ENCODE assay signal across 8 cellular contexts in genomic region chr6:70413114-70413828, GRCh38. TPM values are rescaled to one million over a fixed set of nuclear protein-coding genes. Genes with fewer than 3 reads are reported as not detected.
DNase-seq lines count a peak whose midpoint lies in the region; ATAC-seq and TF ChIP-seq lines count a peak whose summit lies in the region.

TSS of gene FAM135A (plus strand) at chr6:70413508. CDS start at chr6:70428343, 14,835 bp downstream.

- H3K9me3 ChIP-seq in fibroblast of lung (ENCODE audit: control insufficient read depth, insufficient read depth, low read depth, low read length), result no peaks in the 10 kb centered on the region
- H3K9me3 ChIP-seq in naive thymus-derived CD4-positive, alpha-beta T cell (ENCODE audit: control insufficient read depth in 2 of 3, low read length in 3 of 3), result no peaks in the 10 kb centered on the region

- peaks cover 10% of the 10 kb centered on the region for H3K79me2 ChIP-seq in KMS-11 (ENCODE audit: insufficient read depth, low read depth)
- H3K79me2 ChIP-seq in fibroblast of lung (ENCODE audit: control insufficient read depth, insufficient read depth, low read length), result no peaks in the 10 kb centered on the region

- peak within 1 kb of the TSS; percentile 96 for H3K27ac Mint-ChIP-seq in activated T-helper 17 cell treated with anti-CD3 and anti-CD28 coated beads, Interleukin-2, amount 50 U/mL, for 72 hours
- peak within 1 kb of the TSS; percentile 82 to 96 (median 92) for H3K27ac Mint-ChIP-seq in naive thymus-derived CD4-positive, alpha-beta T cell
- H3K27ac Mint-ChIP-seq in stimulated activated naive B cell treated with anti-CD40 and anti-IgM and Interleukin-4, amounts not matched to agents 10 μg/mL and 1 μg/mL and 100 μg/mL, for 72 hours, result peak within 1 kb of the TSS; percentile 92

- peaks cover 18% of the 10 kb centered on the region for H3K4me1 ChIP-seq in KMS-11 (ENCODE audit: low read depth, poor library complexity, severe bottlenecking)
- H3K4me1 ChIP-seq in fibroblast of lung (ENCODE audit: control insufficient read depth, extremely low read depth, insufficient read depth, low read length), result peaks cover 4% of the 10 kb centered on the region
- peaks cover 0 to 4% of the 10 kb centered on the region in 2 donors for H3K4me1 ChIP-seq in naive thymus-derived CD4-positive, alpha-beta T cell (ENCODE audit: control insufficient read depth in 2 of 2, insufficient read depth in 2 of 2, low read length in 2 of 2)

- TF ChIP-seq CTCF in KMS-11 (conservative IDR thresholded peaks at IDR 0.05; ENCODE audit: low read depth, low read length) (no peak), fibroblast of lung (conservative IDR thresholded peaks at IDR 0.05 in 1 of 2, IDR thresholded peaks at IDR 0.05 in 1 of 2; ENCODE audit: low read depth in 1 of 2, low read length in 2 of 2) (no peak)

- ATAC-seq in GM21737 (IDR thresholded peaks at IDR 0.05; ENCODE audit: unreplicated experiment), result peak; percentile 88
- ATAC-seq in activated T-helper 17 cell treated with anti-CD3 and anti-CD28 coated beads, Interleukin-2, amount 50 U/mL, for 72 hours (replicated peaks), result peak; percentile 95
- ATAC-seq in naive thymus-derived CD4-positive, alpha-beta T cell, result peak; percentile 98
- peak; percentile 91 to 96 for ATAC-seq in stimulated activated naive B cell treated with anti-CD40 and anti-IgM and Interleukin-4, amounts not matched to agents 10 μg/mL and 1 μg/mL and 100 μg/mL, for 72 hours (replicated peaks)

- peak within 1 kb of the TSS; percentile 93 for H3K4me2 ChIP-seq in KMS-11
- H3K4me2 ChIP-seq in fibroblast of lung (ENCODE audit: extremely low read depth, insufficient read depth, low read length), result peak within 1 kb of the TSS; percentile 99

- H3K4me1 Mint-ChIP-seq in activated T-helper 17 cell treated with anti-CD3 and anti-CD28 coated beads, Interleukin-2, amount 50 U/mL, for 72 hours, result peaks cover 14% of the 10 kb centered on the region
- peaks cover 7 to 27% (median 26%) of the 10 kb centered on the region in 7 donors for H3K4me1 Mint-ChIP-seq in naive thymus-derived CD4-positive, alpha-beta T cell
- peaks cover 11 to 28% of the 10 kb centered on the region in 2 donors for H3K4me1 Mint-ChIP-seq in stimulated activated naive B cell treated with anti-CD40 and anti-IgM and Interleukin-4, amounts not matched to agents 10 μg/mL and 1 μg/mL and 100 μg/mL, for 72 hours

- H3K4me3 ChIP-seq in KMS-11 (IDR thresholded peaks at IDR 0.05; ENCODE audit: insufficient read depth, low read depth, low read length) (no peak within 1 kb of the TSS), fibroblast of lung (replicated peaks in 1 of 4; ENCODE audit: control extremely low read depth in 1 of 4, insufficient read depth in 1 of 4, low read depth in 3 of 4, low read length in 4 of 4) (peak within 1 kb of the TSS; percentile 75 to 96 (median 93))
- peak within 1 kb of the TSS; percentile 79 for H3K4me3 ChIP-seq in naive thymus-derived CD4-positive, alpha-beta T cell (ENCODE audit: low read length)

- no peaks in the 10 kb centered on the region for H3K9me3 Mint-ChIP-seq in activated T-helper 17 cell treated with anti-CD3 and anti-CD28 coated beads, Interleukin-2, amount 50 U/mL, for 72 hours
- peaks cover 0 to 3% (median 0%) of the 10 kb centered on the region in 11 donors for H3K9me3 Mint-ChIP-seq in naive thymus-derived CD4-positive, alpha-beta T cell
- H3K9me3 Mint-ChIP-seq in stimulated activated naive B cell treated with anti-CD40 and anti-IgM and Interleukin-4, amounts not matched to agents 10 μg/mL and 1 μg/mL and 100 μg/mL, for 72 hours, result no peaks in the 10 kb centered on the region

- H3K4me3 Mint-ChIP-seq in activated T-helper 17 cell treated with anti-CD3 and anti-CD28 coated beads, Interleukin-2, amount 50 U/mL, for 72 hours, result peak within 1 kb of the TSS; percentile 91
- peak within 1 kb of the TSS; percentile 91 to 99 (median 94) for H3K4me3 Mint-ChIP-seq in naive thymus-derived CD4-positive, alpha-beta T cell
- H3K4me3 Mint-ChIP-seq in stimulated activated naive B cell treated with anti-CD40 and anti-IgM and Interleukin-4, amounts not matched to agents 10 μg/mL and 1 μg/mL and 100 μg/mL, for 72 hours, result peak within 1 kb of the TSS; percentile 86 to 92

- no peaks in the 10 kb centered on the region for H3K27me3 Mint-ChIP-seq in activated T-helper 17 cell treated with anti-CD3 and anti-CD28 coated beads, Interleukin-2, amount 50 U/mL, for 72 hours
- H3K27me3 Mint-ChIP-seq in naive thymus-derived CD4-positive, alpha-beta T cell, result peaks cover 0 to 18% (median 0%) of the 10 kb centered on the region in 5 donors
- no peaks in the 10 kb centered on the region for H3K27me3 Mint-ChIP-seq in stimulated activated naive B cell treated with anti-CD40 and anti-IgM and Interleukin-4, amounts not matched to agents 10 μg/mL and 1 μg/mL and 100 μg/mL, for 72 hours

- H3K9ac ChIP-seq in KMS-11 (peak within 1 kb of the TSS; percentile 70), fibroblast of lung (ENCODE audit: insufficient read depth, low read length) (peak within 1 kb of the TSS; percentile 76)

- H4K20me1 ChIP-seq in KMS-11 (ENCODE audit: insufficient read depth) (no peaks in the 10 kb centered on the region), fibroblast of lung (ENCODE audit: control insufficient read depth, extremely low read depth, insufficient read depth, low read length) (no peaks in the 10 kb centered on the region)

- peaks cover 16% of the 10 kb centered on the region for H3K36me3 Mint-ChIP-seq in activated T-helper 17 cell treated with anti-CD3 and anti-CD28 coated beads, Interleukin-2, amount 50 U/mL, for 72 hours (ENCODE audit: low read depth)
- peaks cover 0 to 8% (median 4%) of the 10 kb centered on the region in 5 donors for H3K36me3 Mint-ChIP-seq in naive thymus-derived CD4-positive, alpha-beta T cell
- peaks cover 3 to 9% of the 10 kb centered on the region in 2 donors for H3K36me3 Mint-ChIP-seq in stimulated activated naive B cell treated with anti-CD40 and anti-IgM and Interleukin-4, amounts not matched to agents 10 μg/mL and 1 μg/mL and 100 μg/mL, for 72 hours

- H3K27ac ChIP-seq in KMS-11 (peak within 1 kb of the TSS; percentile 59), fibroblast of lung (ENCODE audit: insufficient read depth, low read length) (peak within 1 kb of the TSS; percentile 85)
- peak within 1 kb of the TSS; percentile 69 for H3K27ac ChIP-seq in naive thymus-derived CD4-positive, alpha-beta T cell (ENCODE audit: low read depth, low read length)

- intact Hi-C loops in naive thymus-derived CD4-positive, alpha-beta T cell (cut with micrococcal nuclease), result loop anchor here (1.0 to 5.0 kb wide), 10 partner anchors 42 to 874 kb away; partner anchors contain the start of genes OGFRL1 (in 2 of the 2), SDHAF4 (in 2 of the 2), LMBRD1 (in 1 of the 2) and SMAP1 (in 1 of the 2)

- CTCF ChIA-PET in naive thymus-derived CD4-positive, alpha-beta T cell (lab: Charles Lee), result interaction anchor here (1.1 kb wide), 1 partner anchor 39 kb away, joined by 5 read pairs; no protein-coding TSS in a partner anchor

- POLR2A ChIA-PET in naive thymus-derived CD4-positive, alpha-beta T cell (lab: Charles Lee), result interaction anchor here (0.8 to 2.1 kb wide), 5 partner anchors 15 to 271 kb away, joined by 3 to 11 read pairs (median 5); partner anchors contain the start of genes SDHAF4 and SMAP1

- H3K27me3 ChIP-seq in KMS-11 (ENCODE audit: insufficient read depth, low read depth), result no peaks in the 10 kb centered on the region
- H3K27me3 ChIP-seq in fibroblast of lung (ENCODE audit: control insufficient read depth, insufficient read depth, low read length), result no peaks in the 10 kb centered on the region
- no peaks in the 10 kb centered on the region for H3K27me3 ChIP-seq in naive thymus-derived CD4-positive, alpha-beta T cell (ENCODE audit: control insufficient read depth in 2 of 2, insufficient read depth in 2 of 2, low read length in 2 of 2)

- peak within 1 kb of the TSS; percentile 92 for H2AFZ ChIP-seq in KMS-11 (ENCODE audit: low read depth)
- peak within 1 kb of the TSS; percentile 99 for H2AFZ ChIP-seq in fibroblast of lung (ENCODE audit: low read length)

- DNase-seq in DMS79 (lab: John Stamatoyannopoulos, UW), result peak; percentile 98
- peak; percentile 95 for DNase-seq in RPMI7951 (ENCODE audit: low read depth)
- DNase-seq in fibroblast of lung (ENCODE audit: low read depth in 2 of 2), result peak; percentile 94 to 98
- DNase-seq in naive thymus-derived CD4-positive, alpha-beta T cell, result peak; percentile 80 to 94 (median 89)
- DNase-seq in stimulated activated naive B cell treated with anti-CD40 and anti-IgM and Interleukin-4, amounts not matched to agents 10 μg/mL and 1 μg/mL and 100 μg/mL, for 72 hours, result peak; percentile 97

- H3K36me3 ChIP-seq in KMS-11 (ENCODE audit: insufficient read depth), result no peaks in the 10 kb centered on the region
- no peaks in the 10 kb centered on the region for H3K36me3 ChIP-seq in fibroblast of lung (ENCODE audit: control insufficient read depth, insufficient read depth, low read length)
- peaks cover 0 to 4% (median 0%) of the 10 kb centered on the region in 3 experiments for H3K36me3 ChIP-seq in naive thymus-derived CD4-positive, alpha-beta T cell (ENCODE audit: control insufficient read depth in 2 of 3, insufficient read depth in 3 of 3, low read length in 3 of 3)

RNA-seq across cellular contexts. Expression of gene FAM135A, which starts in this region (rescaled TPM):
- 6.8 and 10.3 TPM in 2 replicates for total RNA-seq in RPMI7951 (2014; rRNA removed; shearing (Covaris generic))
- total RNA-seq in activated T-helper 17 cell treated with anti-CD3 and anti-CD28 coated beads, Interleukin-2, amount 50 U/mL, for 72 hours, result 1 to 10 TPM; 8.0 to 8.5 TPM
- 10.2 and 11.0 TPM in 2 replicates for total RNA-seq in fibroblast of lung
- polyA plus RNA-seq in fibroblast of lung, result 5.5 and 7.1 TPM in 2 replicates
- polyA plus RNA-seq in fibroblast of lung (2012), result 2.4 and 2.9 TPM in 2 replicates
- 0.75 and 1.5 TPM in 2 replicates for polyA minus RNA-seq in fibroblast of lung (ENCODE audit: low replicate concordance)
- 10 to 100 TPM in 3 of 5 experiments, 1 to 10 TPM in 2; 6.8 to 15.4 (median 12.3) TPM for total RNA-seq in naive thymus-derived CD4-positive, alpha-beta T cell
- 1 to 10 TPM; 2.8 to 3.3 TPM for polyA plus RNA-seq in naive thymus-derived CD4-positive, alpha-beta T cell
